ENCODE assay signal across 18 cellular contexts in genomic region chr5:80568251-80568650, GRCh38. TPM values are rescaled to one million over a fixed set of nuclear protein-coding genes. Genes with fewer than 3 reads are reported as not detected.
A peak's percentile ranks its signal among the peaks of the same experiment; 100 is the strongest.
DNase-seq lines count a peak whose midpoint lies in the region; ATAC-seq and TF ChIP-seq lines count a peak whose summit lies in the region.
"Had no signal": no experiment of that assay in that cellular context is flagged by ENCODE, and none has a peak within 500 bp of the region (broad histone marks: within the 10 kb centered on the region; RNA-seq: fewer than 3 reads in every experiment).

No MANE protein-coding gene starts in this region.

- peaks cover 4% of the 10 kb centered on the region for H3K4me1 Mint-ChIP-seq in activated naive CD8-positive, alpha-beta T cell (ENCODE audit: low read depth)
- H3K4me1 Mint-ChIP-seq in activated naive CD8-positive, alpha-beta T cell treated with anti-CD3 and anti-CD28 coated beads for 36 hours: peaks cover 3% of the 10 kb centered on the region
- no peaks in the 10 kb centered on the region for H3K4me1 Mint-ChIP-seq in nephron

- peaks cover 41% of the 10 kb centered on the region for H3K27me3 Mint-ChIP-seq in activated naive CD8-positive, alpha-beta T cell
- H3K27me3 Mint-ChIP-seq in activated naive CD8-positive, alpha-beta T cell treated with anti-CD3 and anti-CD28 coated beads for 36 hours: peaks cover 63% of the 10 kb centered on the region
- peaks cover 88% of the 10 kb centered on the region for H3K27me3 Mint-ChIP-seq in nephron (ENCODE audit: low read depth)

- no peak for ATAC-seq in GM19351 (IDR thresholded peaks at IDR 0.05; ENCODE audit: unreplicated experiment)
- ATAC-seq: PC-3 had no signal

- in situ Hi-C loops in KBM-7 (cut with MboI; ENCODE audit: low pct_unique_long_range_greater_than_20kb, low sequenced_read_pairs): no loop called here

- peak overlapping the region; percentile 13 for H3K4me3 Mint-ChIP-seq in activated naive CD8-positive, alpha-beta T cell
- H3K4me3 Mint-ChIP-seq in activated naive CD8-positive, alpha-beta T cell treated with anti-CD3 and anti-CD28 coated beads for 36 hours: no peak overlapping the region
- H3K4me3 Mint-ChIP-seq in nephron: peak overlapping the region; percentile 31 to 80 (median 76)

- no peaks in the 10 kb centered on the region for H3K9me3 Mint-ChIP-seq in activated naive CD8-positive, alpha-beta T cell (ENCODE audit: low read depth)
- H3K9me3 Mint-ChIP-seq in activated naive CD8-positive, alpha-beta T cell treated with anti-CD3 and anti-CD28 coated beads for 36 hours: no peaks in the 10 kb centered on the region
- H3K9me3 Mint-ChIP-seq in nephron: peaks cover 4% of the 10 kb centered on the region

- no peak for DNase-seq in activated naive CD8-positive, alpha-beta T cell treated with anti-CD3 and anti-CD28 coated beads for 36 hours
- peak in 2 of 61 donors; percentile 20 to 48 for DNase-seq in caudate nucleus (lab: John Stamatoyannopoulos, UW)
- DNase-seq in KBM-7: no peak
- DNase-seq in stimulated activated CD4-positive, alpha-beta T cell treated with anti-CD3 and anti-CD28 coated beads, Interleukin-1b, Interleukin-23, amount 100 ng/mL, for 48 hours: no peak
- DNase-seq: HCEC 1CT, NCI-H187, NCI-H345, NCI-H526, PC-3, RPMI8226, SHP77 treated with DMSO at 0.1 percent for 48 hours had no signal

- no peak for TF ChIP-seq CTCF in nephron (IDR thresholded peaks at IDR 0.05; ENCODE audit: unreplicated experiment in 3 of 3)

- no peak overlapping the region for H3K27ac Mint-ChIP-seq in activated naive CD8-positive, alpha-beta T cell
- H3K27ac Mint-ChIP-seq in activated naive CD8-positive, alpha-beta T cell treated with anti-CD3 and anti-CD28 coated beads for 36 hours: no peak overlapping the region
- no peak overlapping the region for H3K27ac Mint-ChIP-seq in nephron

- peak overlapping the region; percentile 44 for H3K27ac ChIP-seq in caudate nucleus (ENCODE audit: low read depth, low read length)
- H3K27ac ChIP-seq: BLaER1 treated with 17β-estradiol and CSF1 and Interleukin-3, amounts not matched to agents 10 nM and 100 nM; HL-60 had no signal

- no peaks in the 10 kb centered on the region for H3K36me3 Mint-ChIP-seq in activated naive CD8-positive, alpha-beta T cell
- H3K36me3 Mint-ChIP-seq in activated naive CD8-positive, alpha-beta T cell treated with anti-CD3 and anti-CD28 coated beads for 36 hours: no peaks in the 10 kb centered on the region
- H3K36me3 Mint-ChIP-seq in nephron (ENCODE audit: low read depth): no peaks in the 10 kb centered on the region

RNA-seq across cellular contexts. Expression of gene ANKRD34B, which starts 1.8 kb away (rescaled TPM):
- total RNA-seq in activated naive CD8-positive, alpha-beta T cell treated with anti-CD3 and anti-CD28 coated beads for 36 hours: not detected
- total RNA-seq: HT1080, M059J, PC-3 had no signal
